In genomic region chr11:125132071-125132470, GRCh38 we compare ENCODE assay signal across 2 cellular contexts.
TF ChIP-seq lines count a peak whose summit lies in the region.

No MANE protein-coding gene starts in this region.

TF ChIP-seq in HEK293, 187 proteins besides CTCF, POLR2A, EP300 and RAD21 (continued from another document):
- TF ChIP-seq, protein P1, sequence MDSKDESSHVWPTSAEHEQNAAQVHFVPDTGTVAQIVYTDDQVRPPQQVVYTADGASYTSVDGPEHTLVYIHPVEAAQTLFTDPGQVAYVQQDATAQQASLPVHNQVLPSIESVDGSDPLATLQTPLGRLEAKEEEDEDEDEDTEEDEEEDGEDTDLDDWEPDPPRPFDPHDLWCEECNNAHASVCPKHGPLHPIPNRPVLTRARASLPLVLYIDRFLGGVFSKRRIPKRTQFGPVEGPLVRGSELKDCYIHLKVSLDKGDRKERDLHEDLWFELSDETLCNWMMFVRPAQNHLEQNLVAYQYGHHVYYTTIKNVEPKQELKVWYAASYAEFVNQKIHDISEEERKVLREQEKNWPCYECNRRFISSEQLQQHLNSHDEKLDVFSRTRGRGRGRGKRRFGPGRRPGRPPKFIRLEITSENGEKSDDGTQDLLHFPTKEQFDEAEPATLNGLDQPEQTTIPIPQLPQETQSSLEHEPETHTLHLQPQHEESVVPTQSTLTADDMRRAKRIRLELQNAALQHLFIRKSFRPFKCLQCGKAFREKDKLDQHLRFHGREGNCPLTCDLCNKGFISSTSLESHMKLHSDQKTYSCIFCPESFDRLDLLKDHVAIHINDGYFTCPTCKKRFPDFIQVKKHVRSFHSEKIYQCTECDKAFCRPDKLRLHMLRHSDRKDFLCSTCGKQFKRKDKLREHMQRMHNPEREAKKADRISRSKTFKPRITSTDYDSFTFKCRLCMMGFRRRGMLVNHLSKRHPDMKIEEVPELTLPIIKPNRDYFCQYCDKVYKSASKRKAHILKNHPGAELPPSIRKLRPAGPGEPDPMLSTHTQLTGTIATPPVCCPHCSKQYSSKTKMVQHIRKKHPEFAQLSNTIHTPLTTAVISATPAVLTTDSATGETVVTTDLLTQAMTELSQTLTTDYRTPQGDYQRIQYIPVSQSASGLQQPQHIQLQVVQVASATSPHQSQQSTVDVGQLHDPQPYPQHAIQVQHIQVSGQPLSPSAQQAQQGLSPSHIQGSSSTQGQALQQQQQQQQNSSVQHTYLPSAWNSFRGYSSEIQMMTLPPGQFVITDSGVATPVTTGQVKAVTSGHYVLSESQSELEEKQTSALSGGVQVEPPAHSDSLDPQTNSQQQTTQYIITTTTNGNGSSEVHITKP (tag by site-specific recombination; IDR thresholded peaks at IDR 0.05) = no peak
- TF ChIP-seq, protein P2, sequence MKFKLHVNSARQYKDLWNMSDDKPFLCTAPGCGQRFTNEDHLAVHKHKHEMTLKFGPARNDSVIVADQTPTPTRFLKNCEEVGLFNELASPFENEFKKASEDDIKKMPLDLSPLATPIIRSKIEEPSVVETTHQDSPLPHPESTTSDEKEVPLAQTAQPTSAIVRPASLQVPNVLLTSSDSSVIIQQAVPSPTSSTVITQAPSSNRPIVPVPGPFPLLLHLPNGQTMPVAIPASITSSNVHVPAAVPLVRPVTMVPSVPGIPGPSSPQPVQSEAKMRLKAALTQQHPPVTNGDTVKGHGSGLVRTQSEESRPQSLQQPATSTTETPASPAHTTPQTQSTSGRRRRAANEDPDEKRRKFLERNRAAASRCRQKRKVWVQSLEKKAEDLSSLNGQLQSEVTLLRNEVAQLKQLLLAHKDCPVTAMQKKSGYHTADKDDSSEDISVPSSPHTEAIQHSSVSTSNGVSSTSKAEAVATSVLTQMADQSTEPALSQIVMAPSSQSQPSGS (tag by site-specific recombination; IDR thresholded peaks at IDR 0.05; ENCODE audit: low read depth) = peak; percentile 83
- TF ChIP-seq, protein P3, sequence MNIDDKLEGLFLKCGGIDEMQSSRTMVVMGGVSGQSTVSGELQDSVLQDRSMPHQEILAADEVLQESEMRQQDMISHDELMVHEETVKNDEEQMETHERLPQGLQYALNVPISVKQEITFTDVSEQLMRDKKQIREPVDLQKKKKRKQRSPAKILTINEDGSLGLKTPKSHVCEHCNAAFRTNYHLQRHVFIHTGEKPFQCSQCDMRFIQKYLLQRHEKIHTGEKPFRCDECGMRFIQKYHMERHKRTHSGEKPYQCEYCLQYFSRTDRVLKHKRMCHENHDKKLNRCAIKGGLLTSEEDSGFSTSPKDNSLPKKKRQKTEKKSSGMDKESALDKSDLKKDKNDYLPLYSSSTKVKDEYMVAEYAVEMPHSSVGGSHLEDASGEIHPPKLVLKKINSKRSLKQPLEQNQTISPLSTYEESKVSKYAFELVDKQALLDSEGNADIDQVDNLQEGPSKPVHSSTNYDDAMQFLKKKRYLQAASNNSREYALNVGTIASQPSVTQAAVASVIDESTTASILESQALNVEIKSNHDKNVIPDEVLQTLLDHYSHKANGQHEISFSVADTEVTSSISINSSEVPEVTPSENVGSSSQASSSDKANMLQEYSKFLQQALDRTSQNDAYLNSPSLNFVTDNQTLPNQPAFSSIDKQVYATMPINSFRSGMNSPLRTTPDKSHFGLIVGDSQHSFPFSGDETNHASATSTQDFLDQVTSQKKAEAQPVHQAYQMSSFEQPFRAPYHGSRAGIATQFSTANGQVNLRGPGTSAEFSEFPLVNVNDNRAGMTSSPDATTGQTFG (tag by site-specific recombination; IDR thresholded peaks at IDR 0.05; ENCODE audit: borderline replicate concordance) = no peak

TF ChIP-seq in PFSK-1, 5 proteins besides CTCF, POLR2A, EP300 and RAD21 (continued from another document):
- no peak for TF ChIP-seq FOXP2 (optimal IDR thresholded peaks at IDR 0.05; ENCODE audit: borderline replicate concordance, extremely low read depth, extremely low read length, insufficient read depth)
- no peak for TF ChIP-seq TAF1 (IDR thresholded peaks at IDR 0.05; ENCODE audit: borderline replicate concordance, insufficient read depth, low read length)
